In the genomic region with DNA sequence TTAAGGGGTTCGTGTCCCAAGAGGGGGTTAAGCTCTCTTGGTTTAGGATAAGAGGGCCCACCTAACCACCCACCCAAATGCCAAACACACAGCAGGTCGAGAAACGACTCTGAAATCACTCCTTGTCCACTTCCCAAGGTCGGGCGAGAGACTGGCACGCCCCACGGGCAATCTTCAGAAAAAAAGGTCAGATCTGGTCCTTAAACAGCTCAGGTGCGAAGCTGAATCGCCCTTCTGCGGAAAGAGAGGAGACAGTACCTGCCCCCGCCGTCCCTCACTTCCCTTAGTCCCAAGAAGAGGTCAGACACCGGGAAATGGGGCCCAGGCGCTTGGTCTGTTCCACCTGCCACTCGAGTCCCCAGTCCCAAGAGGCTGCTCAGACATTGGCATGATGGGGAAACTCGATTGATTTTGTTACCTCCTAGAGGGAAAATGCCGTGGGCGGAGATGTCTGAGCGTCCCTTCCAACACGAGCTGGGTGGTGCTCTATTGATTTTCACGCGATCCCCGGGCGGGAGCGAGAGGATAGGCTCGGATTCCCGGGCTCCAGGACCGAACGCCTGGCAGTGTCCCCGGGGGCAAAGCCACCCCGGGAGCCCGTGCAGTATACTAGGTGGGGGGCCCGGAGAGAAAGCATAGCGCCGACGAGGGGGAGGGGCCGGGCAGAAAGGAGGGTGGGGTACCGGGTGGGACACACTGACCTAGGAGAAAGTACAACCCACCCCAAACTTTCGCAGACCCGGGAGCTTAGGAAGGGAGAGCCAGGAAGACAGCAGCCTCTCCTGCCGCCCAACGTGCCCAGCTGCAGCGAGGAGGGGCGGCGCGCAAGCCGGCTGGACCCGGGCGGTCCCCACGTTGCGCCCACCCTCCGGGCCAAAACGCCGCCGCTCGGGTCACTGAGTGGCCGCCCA, we compare ENCODE assay signal across 1 cellular context.
TF ChIP-seq lines count a peak whose summit lies in the region.

No MANE protein-coding gene starts in this region.

TF ChIP-seq in K562, 482 proteins besides CTCF, POLR2A, EP300 and RAD21 (continued from another document):
- no peak for TF ChIP-seq CBFA2T3 (IDR thresholded peaks at IDR 0.05)
- 0 out of 2 replicates have a peak, but pooled peaks have one; percentile 40 for TF ChIP-seq ETV5 (CRISPR knock-in tag; IDR thresholded peaks at IDR 0.05; ENCODE audit: low read depth)
